Comparison of ENCODE assay signal across 8 cellular contexts in genomic region chr3:133572158-133573053, GRCh38.
DNase-seq lines count a peak whose midpoint lies in the region; ATAC-seq lines count a peak whose summit lies in the region.

No MANE protein-coding gene starts in this region.

- H3K4me1 ChIP-seq in muscle layer of colon (ENCODE audit: insufficient read depth, low read length), result peaks cover 32% of the 10 kb centered on the region

- no peaks in the 10 kb centered on the region for H3K27me3 ChIP-seq in muscle layer of colon (ENCODE audit: control insufficient read depth in 1 of 2, insufficient read depth in 2 of 2, low read length in 2 of 2)

- DNase-seq in activated T-cell treated with anti-CD3 and anti-CD28 coated beads for 24 hours (ENCODE audit: low read depth), result peak; percentile 9
- no peak for DNase-seq in activated T-cell treated with anti-CD3 and anti-CD28 coated beads for 4 hours
- DNase-seq in KBM-7, result peak; percentile 92
- peak; percentile 25 for DNase-seq in central memory CD4-positive, alpha-beta T cell
- no peak for DNase-seq in NOMO-1 (lab: John Stamatoyannopoulos, UW; ENCODE audit: unreplicated experiment in 2 of 2)
- DNase-seq in NCI-H2196 treated with DMSO at 0.1 percent for 48 hours (lab: John Stamatoyannopoulos, UW; ENCODE audit: unreplicated experiment), result no peak

- ATAC-seq in GM19023 (IDR thresholded peaks at IDR 0.05; ENCODE audit: unreplicated experiment), result no peak

- H3K9ac ChIP-seq in muscle layer of colon (ENCODE audit: low read length), result peak overlapping the region; percentile 71

- peaks cover 5% of the 10 kb centered on the region for H3K36me3 ChIP-seq in muscle layer of colon (ENCODE audit: insufficient read depth, low read length)

- peak overlapping the region; percentile 35 for H3K27ac ChIP-seq in muscle layer of colon (ENCODE audit: low read depth, low read length)

- peak overlapping the region; percentile 25 to 80 for H3K4me3 ChIP-seq in muscle layer of colon (ENCODE audit: low read depth in 1 of 2, low read length in 2 of 2)

- in situ Hi-C loops in KBM-7 (cut with MboI; ENCODE audit: low pct_unique_long_range_greater_than_20kb, low sequenced_read_pairs), result no loop called here

- no peaks in the 10 kb centered on the region for H3K9me3 ChIP-seq in muscle layer of colon (ENCODE audit: low read length)

Comparison
In these comparisons a context has a peak if more than half of its experiments do, and no peak if none do; other contexts are left out.
1. DNase-seq: peak in activated T-cell treated with anti-CD3 and anti-CD28 coated beads for 24 hours (single experiment), KBM-7 (single experiment) and central memory CD4-positive, alpha-beta T cell (single experiment); none in activated T-cell treated with anti-CD3 and anti-CD28 coated beads for 4 hours (single experiment), NOMO-1 (0 of 2) and NCI-H2196 treated with DMSO at 0.1 percent for 48 hours (single experiment).